In genomic region chr16:14529010-14529669, GRCh38 we compare ENCODE assay signal across 8 cellular contexts.
A peak's percentile ranks its signal among the peaks of the same experiment; 100 is the strongest.
DNase-seq lines count a peak whose midpoint lies in the region; ATAC-seq and TF ChIP-seq lines count a peak whose summit lies in the region.

No MANE protein-coding gene starts in this region.

- H3K27me3 ChIP-seq in dorsolateral prefrontal cortex (no peaks in the 10 kb centered on the region), right lobe of liver (no peaks in the 10 kb centered on the region)

- ATAC-seq in right lobe of liver (peak; percentile 87 to 88 (median 88)), GM19324 (IDR thresholded peaks at IDR 0.05; ENCODE audit: low FRiP score, unreplicated experiment) (no peak)

- H3K36me3 ChIP-seq in right lobe of liver = no peaks in the 10 kb centered on the region

- peak overlapping the region; percentile 79 for H3K27ac ChIP-seq in C4-2B
- H3K27ac ChIP-seq in dorsolateral prefrontal cortex = peak overlapping the region in 5 of 59 donors; percentile 13 to 65 (median 40)
- peak overlapping the region; percentile 52 to 71 (median 65) for H3K27ac ChIP-seq in right lobe of liver

- intact Hi-C loops in dorsolateral prefrontal cortex (cut with DNase I) = loop anchor here (1.0 to 10.0 kb wide), 8 partner anchors 42 to 604 kb away; partner anchors contain the start of gene ERCC4 (in 1 of the 2)
- intact Hi-C loops in right lobe of liver (cut with DNase I) = loop anchor here in 1 of 2 donors (5.0 kb wide), 1 partner anchor 232 kb away; no protein-coding TSS in a partner anchor

- WGBS in right lobe of liver (ENCODE audit: insufficient coverage, low coverage, low lambda C conversion rate, missing lambda C conversion rate) = 16% methylated on average over 11 of the region's 11 CpGs

- TF ChIP-seq CTCF in C4-2B (conservative IDR thresholded peaks at IDR 0.05) (peak; percentile 85), dorsolateral prefrontal cortex (IDR thresholded peaks at IDR 0.05 in 54 of 56, conservative IDR thresholded peaks at IDR 0.05 in 2 of 56; ENCODE audit: low read depth in 1 of 56, partially characterized antibody in 56 of 56) (peak; percentile 78 to 95 (median 86)), right lobe of liver (IDR thresholded peaks at IDR 0.05) (peak; percentile 72 to 92 (median 73))

- H3K4me3 ChIP-seq in dorsolateral prefrontal cortex (peak overlapping the region in 47 of 59 donors; percentile 8 to 54 (median 39)), right lobe of liver (peak overlapping the region in 1 of 3 donors; percentile 31)

- TF ChIP-seq POLR2A in right lobe of liver (IDR thresholded peaks at IDR 0.05) = no peak

- peaks cover 0 to 25% (median 10%) of the 10 kb centered on the region in 4 donors for H3K4me1 ChIP-seq in right lobe of liver

- DNase-seq in HCEC 1CT (peak; percentile 90), NCI-H345 (lab: John Stamatoyannopoulos, UW) (peak; percentile 41), dorsolateral prefrontal cortex (peak; percentile 30 to 77 (median 67)), right lobe of liver (peak; percentile 60 to 83 (median 71))
- DNase-seq in activated CD4-positive, alpha-beta T cell treated with anti-CD3 and anti-CD28 coated beads for 24 hours (ENCODE audit: low read depth in 2 of 2) = peak; percentile 19 to 24
- DNase-seq in stimulated activated CD4-positive, alpha-beta T cell treated with anti-CD3 and anti-CD28 coated beads, TNF-alpha, amount 100 ng/mL, for 1 hour (ENCODE audit: low read depth in 3 of 3, low spot score in 1 of 3) = peak in 2 of 3 donors; percentile 9 to 24

- H3K9me3 ChIP-seq in right lobe of liver = no peaks in the 10 kb centered on the region

Comparison
In these comparisons a context has a peak if more than half of its experiments do, and no peak if none do; other contexts are left out.
1. DNase-seq: peak in every context shown above with its lines; median percentile 90 in HCEC 1CT; 71 in right lobe of liver; 67 in dorsolateral prefrontal cortex; 41 in NCI-H345; 22 in activated CD4-positive, alpha-beta T cell treated with anti-CD3 and anti-CD28 coated beads for 24 hours; 16 in stimulated activated CD4-positive, alpha-beta T cell treated with anti-CD3 and anti-CD28 coated beads, TNF-alpha, amount 100 ng/mL, for 1 hour.